ENCODE assay signal across 8 cellular contexts in genomic region chr12:57738661-57739237, GRCh38. TPM values are rescaled to one million over a fixed set of nuclear protein-coding genes. Genes with fewer than 3 reads are reported as not detected.
DNase-seq lines count a peak whose midpoint lies in the region; ATAC-seq and TF ChIP-seq lines count a peak whose summit lies in the region.

Gene AGAP2 (minus strand): TSS chr12:57738742. CDS start chr12:57738246, 496 bp downstream.

- no peaks in the 10 kb centered on the region for H3K9me3 ChIP-seq in DND-41 (ENCODE audit: insufficient read depth, low read length, severe bottlenecking)

- H3K9ac ChIP-seq in DND-41 (ENCODE audit: low read depth, low read length), result no peak within 1 kb of the TSS

- no peak for DNase-seq in DND-41
- peak; percentile 27 for DNase-seq in NCI-H2227 treated with DMSO at 0.1 percent for 48 hours (lab: John Stamatoyannopoulos, UW)
- DNase-seq in ecto neural progenitor cell (ENCODE audit: low spot score), result peak; percentile 77
- peak; percentile 20 for DNase-seq in occipital lobe (lab: John Stamatoyannopoulos, UW)
- no peak for DNase-seq in GM19238 (ENCODE audit: insufficient read length, low spot score)
- no peak for DNase-seq in glomerular visceral epithelial cell (ENCODE audit: extremely low spot score)

- no peak within 1 kb of the TSS for H2AFZ ChIP-seq in DND-41 (ENCODE audit: low read depth, low read length)

- H3K79me2 ChIP-seq in DND-41 (ENCODE audit: insufficient read depth, low read length), result peaks cover 32% of the 10 kb centered on the region

- H3K4me2 ChIP-seq in DND-41 (ENCODE audit: insufficient read depth, low read length), result peak within 1 kb of the TSS; percentile 38; the same call in 1 of the 2 replicates

- H4K20me1 ChIP-seq in DND-41 (ENCODE audit: insufficient read depth, low read length), result peaks cover 21% of the 10 kb centered on the region

- ATAC-seq in DND-41 (ENCODE audit: insufficient read depth, low read depth), result no peak
- no peak for ATAC-seq in GM19452 (IDR thresholded peaks at IDR 0.05; ENCODE audit: unreplicated experiment)
- ATAC-seq in HG02852 (IDR thresholded peaks at IDR 0.05; ENCODE audit: unreplicated experiment), result no peak

- H3K4me1 ChIP-seq in DND-41 (ENCODE audit: insufficient read depth, low read length), result peaks cover 40% of the 10 kb centered on the region

- no peak within 1 kb of the TSS for H3K27ac ChIP-seq in DND-41 (ENCODE audit: low read length)

- H3K36me3 ChIP-seq in DND-41 (ENCODE audit: insufficient read depth, low read length), result peaks cover 20% of the 10 kb centered on the region

- H3K27me3 ChIP-seq in DND-41 (ENCODE audit: insufficient read depth, low read length, poor library complexity), result no peaks in the 10 kb centered on the region

- no peak for TF ChIP-seq CTCF in DND-41 (IDR thresholded peaks at IDR 0.05; ENCODE audit: borderline replicate concordance, extremely low read depth, low read length, poor library complexity, severe bottlenecking)

- no peak within 1 kb of the TSS for H3K4me3 ChIP-seq in DND-41 (ENCODE audit: low read depth in 1 of 2, low read length in 2 of 2)

RNA-seq across cellular contexts. Expression of gene AGAP2, which starts in this region (rescaled TPM):
- total RNA-seq in occipital lobe, result 25.6 TPM

Comparison
In these comparisons a context has a peak if more than half of its experiments do, and no peak if none do; other contexts are left out.
1. DNase-seq: peak in NCI-H2227 treated with DMSO at 0.1 percent for 48 hours (single experiment), ecto neural progenitor cell (single experiment) and occipital lobe (single experiment); none in DND-41 (single experiment), GM19238 (single experiment) and glomerular visceral epithelial cell (single experiment).